In the genomic region with DNA sequence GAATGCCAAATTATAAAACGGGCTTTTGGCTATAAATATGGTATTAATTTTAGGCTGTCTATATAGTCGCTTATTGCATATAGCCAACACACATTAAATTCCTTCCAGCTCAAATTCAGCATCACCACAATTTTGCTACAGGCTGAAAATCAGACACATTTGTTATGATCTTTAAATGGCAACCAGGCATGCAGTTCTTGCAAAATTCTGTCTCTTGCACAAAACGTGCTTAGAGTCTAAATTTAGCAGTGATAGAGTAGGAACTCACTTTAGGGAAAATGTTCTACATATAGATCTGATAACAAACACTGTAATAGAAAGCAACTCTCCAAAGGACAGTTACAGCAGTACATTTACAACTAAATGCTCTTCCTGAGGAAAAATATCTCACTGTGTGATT, we compare ENCODE assay signal across 12 cellular contexts.
DNase-seq lines count a peak whose midpoint lies in the region; ATAC-seq and TF ChIP-seq lines count a peak whose summit lies in the region.
"Had no signal": no experiment of that assay in that cellular context is flagged by ENCODE, and none has a peak within 500 bp of the region (broad histone marks: within the 10 kb centered on the region; RNA-seq: fewer than 3 reads in every experiment).

No MANE protein-coding gene starts in this region.

- TF ChIP-seq CTCF in AG10803 (conservative IDR thresholded peaks at IDR 0.05; ENCODE audit: low read length) (no peak), neutrophil (IDR thresholded peaks at IDR 0.05) (no peak)

- peaks cover 22% of the 10 kb centered on the region for H3K36me3 ChIP-seq in neutrophil

- H3K4me1 ChIP-seq in neutrophil (ENCODE audit: control insufficient read depth in 1 of 2, insufficient read depth in 1 of 2, low read depth in 1 of 2, low read length in 1 of 2): peaks cover 13 to 22% of the 10 kb centered on the region in 2 experiments
- H3K4me1 ChIP-seq: BLaER1 had no signal

- H3K36me3 Mint-ChIP-seq in activated naive CD8-positive, alpha-beta T cell treated with anti-CD3 and anti-CD28 coated beads, Interleukin-2, amount 50 U/mL, for 24 hours (ENCODE audit: low read depth): peaks cover 31% of the 10 kb centered on the region

- DNase-seq in AG10803 (ENCODE audit: low read depth) (peak; percentile 69), LHCN-M2 (ENCODE audit: low read depth) (peak; percentile 46), caudate nucleus (lab: John Stamatoyannopoulos, UW) (peak in 1 of 61 donors; percentile 23), NCI-H82 treated with DMSO at 0.1 percent for 48 hours (lab: John Stamatoyannopoulos, UW; ENCODE audit: unreplicated experiment) (no peak)
- no peak for DNase-seq in activated naive CD8-positive, alpha-beta T cell treated with anti-CD3 and anti-CD28 coated beads, Interleukin-2, amount 50 U/mL, for 24 hours
- DNase-seq: activated naive CD8-positive, alpha-beta T cell treated with anti-CD3 and anti-CD28 coated beads for 36 hours; NCI-H226 had no signal

- no peaks in the 10 kb centered on the region for H3K27me3 ChIP-seq in neutrophil
- H3K27me3 ChIP-seq: BLaER1 had no signal

- no peaks in the 10 kb centered on the region for H3K9me3 ChIP-seq in neutrophil
- H3K9me3 ChIP-seq: BLaER1 had no signal

- H3K27ac ChIP-seq in caudate nucleus (ENCODE audit: low read depth, low read length) (peak overlapping the region; percentile 22), neutrophil (peak overlapping the region; percentile 26)
- H3K27ac ChIP-seq: BLaER1, RWPE1 had no signal

- H3K27me3 Mint-ChIP-seq in activated naive CD8-positive, alpha-beta T cell treated with anti-CD3 and anti-CD28 coated beads, Interleukin-2, amount 50 U/mL, for 24 hours: no peaks in the 10 kb centered on the region
- H3K27me3 Mint-ChIP-seq: activated naive CD8-positive, alpha-beta T cell treated with anti-CD3 and anti-CD28 coated beads for 36 hours had no signal

- no peak overlapping the region for H3K27ac Mint-ChIP-seq in activated naive CD8-positive, alpha-beta T cell treated with anti-CD3 and anti-CD28 coated beads, Interleukin-2, amount 50 U/mL, for 24 hours
- H3K27ac Mint-ChIP-seq: activated naive CD8-positive, alpha-beta T cell treated with anti-CD3 and anti-CD28 coated beads for 36 hours had no signal

- H3K4me1 Mint-ChIP-seq in activated naive CD8-positive, alpha-beta T cell treated with anti-CD3 and anti-CD28 coated beads, Interleukin-2, amount 50 U/mL, for 24 hours: peaks cover 3% of the 10 kb centered on the region
- H3K4me1 Mint-ChIP-seq: activated naive CD8-positive, alpha-beta T cell treated with anti-CD3 and anti-CD28 coated beads for 36 hours had no signal

- ATAC-seq in HG03457 (IDR thresholded peaks at IDR 0.05; ENCODE audit: unreplicated experiment): no peak
- no peak for ATAC-seq in activated naive CD8-positive, alpha-beta T cell treated with anti-CD3 and anti-CD28 coated beads, Interleukin-2, amount 50 U/mL, for 24 hours
- no peak for ATAC-seq in esophagus mucosa

- no peaks in the 10 kb centered on the region for H3K9me3 Mint-ChIP-seq in activated naive CD8-positive, alpha-beta T cell treated with anti-CD3 and anti-CD28 coated beads, Interleukin-2, amount 50 U/mL, for 24 hours
- H3K9me3 Mint-ChIP-seq: activated naive CD8-positive, alpha-beta T cell treated with anti-CD3 and anti-CD28 coated beads for 36 hours had no signal

- H3K4me3 Mint-ChIP-seq in activated naive CD8-positive, alpha-beta T cell treated with anti-CD3 and anti-CD28 coated beads, Interleukin-2, amount 50 U/mL, for 24 hours: no peak overlapping the region
- H3K4me3 Mint-ChIP-seq: activated naive CD8-positive, alpha-beta T cell treated with anti-CD3 and anti-CD28 coated beads for 36 hours had no signal

- no peak overlapping the region for H3K4me3 ChIP-seq in AG10803 (ENCODE audit: low read length)
- no peak overlapping the region for H3K4me3 ChIP-seq in neutrophil (ENCODE audit: low read depth in 1 of 2, low read length in 1 of 2)
- H3K4me3 ChIP-seq: BLaER1 had no signal

Comparison
In these comparisons a context has a peak if more than half of its experiments do, and no peak if none do; other contexts are left out.
1. DNase-seq: peak in AG10803 (single experiment) and LHCN-M2 (single experiment); none in NCI-H82 treated with DMSO at 0.1 percent for 48 hours (single experiment) and activated naive CD8-positive, alpha-beta T cell treated with anti-CD3 and anti-CD28 coated beads, Interleukin-2, amount 50 U/mL, for 24 hours (single experiment).